ENCODE assay signal across 8 cellular contexts in genomic region chr13:23889598-23890224, GRCh38. TPM values are rescaled to one million over a fixed set of nuclear protein-coding genes. Genes with fewer than 3 reads are reported as not detected.
DNase-seq lines count a peak whose midpoint lies in the region; ATAC-seq and TF ChIP-seq lines count a peak whose summit lies in the region.

No MANE protein-coding gene starts in this region.

- peaks cover 26% of the 10 kb centered on the region for H3K4me1 Mint-ChIP-seq in activated naive CD4-positive, alpha-beta T cell treated with anti-CD3 and anti-CD28 coated beads, Interleukin-2, amount 10 ng/mL, durations not matched to agents 7 days and 5 days

- no peaks in the 10 kb centered on the region for H3K4me1 ChIP-seq in prostate gland (replicated peaks)

- H3K27ac Mint-ChIP-seq in activated naive CD4-positive, alpha-beta T cell treated with anti-CD3 and anti-CD28 coated beads, Interleukin-2, amount 10 ng/mL, durations not matched to agents 7 days and 5 days: peak overlapping the region; percentile 77

- no peaks in the 10 kb centered on the region for H3K9me3 ChIP-seq in prostate gland

- H3K36me3 Mint-ChIP-seq in activated naive CD4-positive, alpha-beta T cell treated with anti-CD3 and anti-CD28 coated beads, Interleukin-2, amount 10 ng/mL, durations not matched to agents 7 days and 5 days: no peaks in the 10 kb centered on the region

- peak overlapping the region; percentile 86 for H3K4me3 Mint-ChIP-seq in activated naive CD4-positive, alpha-beta T cell treated with anti-CD3 and anti-CD28 coated beads, Interleukin-2, amount 10 ng/mL, durations not matched to agents 7 days and 5 days

- TF ChIP-seq CTCF in epithelial cell of proximal tubule (conservative IDR thresholded peaks at IDR 0.05; ENCODE audit: low read depth, low read length) (no peak), prostate gland (IDR thresholded peaks at IDR 0.05) (peak in 1 of 4 experiments; percentile 8)

- peak overlapping the region; percentile 77 to 83 for H3K27ac ChIP-seq in prostate gland

- CTCF ChIA-PET in activated naive CD4-positive, alpha-beta T cell treated with anti-CD3 and anti-CD28 coated beads, Interleukin-2, amount 10 ng/mL, durations not matched to agents 7 days and 5 days (lab: Charles Lee): interaction anchor here (0.8 to 2.3 kb wide), 7 partner anchors 10 to 424 kb away, joined by 3 to 14 read pairs (median 7); no protein-coding TSS in a partner anchor

- H3K9me3 Mint-ChIP-seq in activated naive CD4-positive, alpha-beta T cell treated with anti-CD3 and anti-CD28 coated beads, Interleukin-2, amount 10 ng/mL, durations not matched to agents 7 days and 5 days: no peaks in the 10 kb centered on the region

- WGBS in prostate gland: 24% methylated on average over 12 of the region's 12 CpGs

- H3K27me3 Mint-ChIP-seq in activated naive CD4-positive, alpha-beta T cell treated with anti-CD3 and anti-CD28 coated beads, Interleukin-2, amount 10 ng/mL, durations not matched to agents 7 days and 5 days: peaks cover 5% of the 10 kb centered on the region

- ATAC-seq in HG02840 (IDR thresholded peaks at IDR 0.05; ENCODE audit: low FRiP score, unreplicated experiment): peak; percentile 11

- TF ChIP-seq POLR2A in prostate gland (IDR thresholded peaks at IDR 0.05): no peak

- DNase-seq in activated naive CD4-positive, alpha-beta T cell treated with anti-CD3 and anti-CD28 coated beads, Interleukin-2, amount 10 ng/mL, durations not matched to agents 7 days and 5 days: no peak
- DNase-seq in activated naive CD4-positive, alpha-beta T cell treated with anti-CD3 and anti-CD28 coated beads, Interleukin-2, amount 50 U/mL, for 16 hours: no peak
- peak; percentile 49 for DNase-seq in RKO (ENCODE audit: low spot score)
- DNase-seq in epithelial cell of proximal tubule (ENCODE audit: low read depth): no peak
- no peak for DNase-seq in prostate gland (ENCODE audit: low spot score)
- no peak for DNase-seq in medulla oblongata (ENCODE audit: extremely low spot score)
- DNase-seq in NCI-H774 (lab: John Stamatoyannopoulos, UW): no peak

- no peaks in the 10 kb centered on the region for H3K27me3 ChIP-seq in prostate gland (replicated peaks; ENCODE audit: insufficient read depth)

- intact Hi-C loops in prostate gland (cut with DNase I): loop anchor here (5.0 kb wide), 1 partner anchor 422 kb away; no protein-coding TSS in a partner anchor

- peak overlapping the region; percentile 98 for H3K4me3 ChIP-seq in epithelial cell of proximal tubule (ENCODE audit: low read depth, low read length)
- H3K4me3 ChIP-seq in prostate gland: peak overlapping the region; percentile 81 to 82

- H3K36me3 ChIP-seq in prostate gland: no peaks in the 10 kb centered on the region

RNA-seq across cellular contexts. Expression of gene MIPEP, which starts 0.5 kb away (rescaled TPM):
- total RNA-seq in epithelial cell of proximal tubule (15.7 and 23.9 TPM in 2 replicates), prostate gland (10 to 100 TPM; 26.2 to 27.1 TPM)

RNA-seq across cellular contexts. Expression of gene C1QTNF9B, which starts 7.6 kb away (rescaled TPM):
- total RNA-seq in epithelial cell of proximal tubule (not detected in 2 replicates), prostate gland (1 to 10 TPM in 1 of 2 donors, not detected in 1; 2.4 TPM)
